ENCODE assay signal across 8 cellular contexts in the genomic region with DNA sequence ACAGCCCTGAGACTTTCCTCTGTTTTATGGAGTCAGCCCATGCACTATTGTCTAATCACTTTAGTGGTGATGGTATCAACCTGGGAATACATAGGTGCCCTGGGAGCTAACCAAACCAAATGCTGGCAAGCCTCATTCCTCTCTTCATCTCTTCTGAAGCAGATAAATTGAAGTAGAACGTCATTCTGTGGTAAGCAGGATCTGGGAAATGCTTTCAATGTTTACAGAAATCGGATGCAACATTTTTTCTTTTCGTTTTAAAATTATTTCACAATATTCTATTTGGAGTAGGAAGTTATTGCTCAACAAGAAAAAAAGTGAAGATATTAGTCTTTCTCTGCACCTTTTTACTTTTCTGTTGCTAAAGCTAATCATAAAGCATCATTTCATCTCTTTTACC.
DNase-seq lines count a peak whose midpoint lies in the region; ATAC-seq and TF ChIP-seq lines count a peak whose summit lies in the region.

No MANE protein-coding gene starts in this region.

- no peaks in the 10 kb centered on the region for H3K9me3 ChIP-seq in breast epithelium
- H3K9me3 ChIP-seq in right lobe of liver, result no peaks in the 10 kb centered on the region
- no peaks in the 10 kb centered on the region for H3K9me3 ChIP-seq in upper lobe of left lung
- no peaks in the 10 kb centered on the region for H3K9me3 ChIP-seq in HAP-1

- no peak for TF ChIP-seq POLR2A in breast epithelium (IDR thresholded peaks at IDR 0.05)
- no peak for TF ChIP-seq POLR2A in right lobe of liver (IDR thresholded peaks at IDR 0.05)
- TF ChIP-seq POLR2A in upper lobe of left lung (IDR thresholded peaks at IDR 0.05), result no peak

- H3K27ac ChIP-seq in breast epithelium (peak overlapping the region; percentile 60 to 87), right lobe of liver (peak overlapping the region in 2 of 3 donors; percentile 13 to 39), upper lobe of left lung (peak overlapping the region; percentile 54 to 88 (median 78))

- in situ Hi-C loops in HAP-1 (cut with MboI; ENCODE audit: low sequenced_read_pairs), result no loop called here

- peaks cover 16 to 22% of the 10 kb centered on the region in 2 donors for H3K4me1 ChIP-seq in breast epithelium
- H3K4me1 ChIP-seq in right lobe of liver, result peaks cover 0 to 35% (median 4%) of the 10 kb centered on the region in 4 donors
- H3K4me1 ChIP-seq in upper lobe of left lung, result peaks cover 80 to 90% (median 87%) of the 10 kb centered on the region in 4 donors
- peaks cover 16% of the 10 kb centered on the region for H3K4me1 ChIP-seq in HAP-1

- TF ChIP-seq EP300 in upper lobe of left lung (IDR thresholded peaks at IDR 0.05), result peak in 2 of 4 donors; percentile 52 to 62

- ATAC-seq in right lobe of liver, result peak; percentile 34 to 69 (median 57)
- peak in 1 of 2 donors; percentile 61 for ATAC-seq in upper lobe of left lung (ENCODE audit: low FRiP score in 2 of 2)
- ATAC-seq in HG03039 (IDR thresholded peaks at IDR 0.05; ENCODE audit: unreplicated experiment), result no peak

- H3K4me3 ChIP-seq in breast epithelium (no peak overlapping the region), right lobe of liver (no peak overlapping the region), upper lobe of left lung (no peak overlapping the region), HAP-1 (no peak overlapping the region)

- WGBS in right lobe of liver (ENCODE audit: insufficient coverage, low coverage, low lambda C conversion rate, missing lambda C conversion rate), result 1% methylated on average over 3 of the region's 3 CpGs
- 11% methylated on average over 3 of the region's 3 CpGs for WGBS in upper lobe of left lung, 2 donors

- intact Hi-C loops in breast epithelium (cut with DNase I; ENCODE audit: low total_unique reads) (no loop called here), right lobe of liver (cut with DNase I) (no loop called here)

- DNase-seq in SIG-M5 treated with dmso at 0.1 percent for 504 hours (lab: John Stamatoyannopoulos, UW; ENCODE audit: unreplicated experiment) (peak; percentile 79), SIG-M5 (lab: John Stamatoyannopoulos, UW) (no peak), breast epithelium (ENCODE audit: low spot score in 2 of 2) (no peak), right lobe of liver (no peak), upper lobe of left lung (no peak), LoVo (ENCODE audit: low spot score) (no peak), HAP-1 (ENCODE audit: low spot score in 2 of 2) (no peak)

- H3K36me3 ChIP-seq in breast epithelium, result no peaks in the 10 kb centered on the region
- no peaks in the 10 kb centered on the region for H3K36me3 ChIP-seq in right lobe of liver
- H3K36me3 ChIP-seq in upper lobe of left lung, result no peaks in the 10 kb centered on the region
- H3K36me3 ChIP-seq in HAP-1 (replicated peaks), result no peaks in the 10 kb centered on the region

- H3K27me3 ChIP-seq in breast epithelium (no peaks in the 10 kb centered on the region), right lobe of liver (no peaks in the 10 kb centered on the region), upper lobe of left lung (no peaks in the 10 kb centered on the region), HAP-1 (ENCODE audit: low read depth) (no peaks in the 10 kb centered on the region)

- TF ChIP-seq CTCF in breast epithelium (IDR thresholded peaks at IDR 0.05) (no peak), right lobe of liver (IDR thresholded peaks at IDR 0.05) (no peak), upper lobe of left lung (IDR thresholded peaks at IDR 0.05) (no peak)

Comparison
In these comparisons a context has a peak if more than half of its experiments do, and no peak if none do; other contexts are left out.
1. H3K27ac ChIP-seq: peak in every context shown above with its lines; median percentile 78 in upper lobe of left lung; 74 in breast epithelium; 26 in right lobe of liver.